Comparison of ENCODE assay signal across 1 cellular context in the genomic region with DNA sequence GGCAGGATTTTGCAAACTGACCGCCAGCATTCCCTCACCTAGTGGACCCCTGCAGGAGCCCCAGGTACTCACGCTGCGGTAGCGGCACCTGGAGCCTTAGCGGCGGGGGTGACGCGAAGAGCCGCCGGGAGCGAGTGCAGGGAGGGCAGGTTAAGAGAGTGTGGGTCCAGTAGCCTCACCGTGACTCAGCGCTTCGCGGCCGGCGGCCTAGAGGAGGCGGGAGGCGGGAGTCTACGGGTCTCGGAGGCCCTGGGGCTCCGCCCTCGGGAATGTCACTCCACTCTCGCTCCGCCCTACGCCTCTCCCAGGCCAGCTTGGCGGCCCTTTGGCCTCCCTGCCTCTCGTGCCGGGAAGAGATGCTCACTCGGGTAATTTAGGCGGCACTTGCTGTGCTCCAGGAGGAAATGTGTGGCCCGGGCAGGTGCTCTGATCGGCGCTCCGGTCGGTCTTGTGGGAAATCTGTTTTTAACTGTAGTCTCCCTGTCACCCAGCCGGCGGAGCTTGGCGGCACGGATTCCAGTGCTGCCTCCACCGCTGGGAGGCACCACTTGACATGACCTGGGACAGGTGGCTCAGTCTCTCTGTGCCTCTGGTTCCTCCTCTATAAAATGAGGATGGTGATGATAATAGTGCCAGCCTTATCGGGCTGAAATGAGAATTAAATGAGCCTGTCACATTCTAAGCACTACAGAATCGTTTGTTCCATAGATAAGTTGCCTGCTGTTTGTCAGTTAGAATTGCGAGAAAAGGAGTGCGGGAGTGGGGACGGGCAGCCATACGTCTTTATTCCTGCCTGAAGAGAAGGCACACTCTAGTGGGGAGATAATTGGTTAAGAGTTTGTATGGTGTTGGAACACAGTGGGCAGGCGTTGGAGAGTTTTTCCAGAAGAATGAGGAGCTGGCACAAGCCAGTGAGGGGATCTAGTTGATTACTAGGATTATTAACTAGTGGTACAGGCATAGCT.
TF ChIP-seq lines count a peak whose summit lies in the region.

Gene PIR (minus strand): TSS at position 216 of the 965 bp plus-strand sequence. CDS start 2,076 bp downstream, outside the sequence.

TF ChIP-seq in H1, 55 proteins besides CTCF, POLR2A, EP300 and RAD21:
- TF ChIP-seq SIN3A (conservative IDR thresholded peaks at IDR 0.05 in 1 of 2, IDR thresholded peaks at IDR 0.05 in 1 of 2; ENCODE audit: low read depth in 1 of 2, low read length in 2 of 2) (peak; percentile 52 to 69; a peak in 2 of 4 replicates), CEBPB (IDR thresholded peaks at IDR 0.05; ENCODE audit: low read depth, low read length) (no peak), TEAD4 (IDR thresholded peaks at IDR 0.05; ENCODE audit: low read depth, low read length) (peak; percentile 35; the same call in 1 of the 2 replicates), SAP30 (IDR thresholded peaks at IDR 0.05; ENCODE audit: insufficient read depth, insufficient replicate concordance, low read length) (peak; percentile 53), KDM1A (IDR thresholded peaks at IDR 0.05; ENCODE audit: borderline replicate concordance, low read length) (no peak), CHD1 (IDR thresholded peaks at IDR 0.05; ENCODE audit: low read depth, low read length) (no peak), POU5F1 (IDR thresholded peaks at IDR 0.05; ENCODE audit: low read depth, low read length) (no peak), JUN (IDR thresholded peaks at IDR 0.05; ENCODE audit: low read depth, low read length) (no peak), CBX5 (IDR thresholded peaks at IDR 0.05; ENCODE audit: low read depth, low read length) (no peak), CHD2 (IDR thresholded peaks at IDR 0.05; ENCODE audit: low read length) (no peak), KDM4A (IDR thresholded peaks at IDR 0.05; ENCODE audit: low read depth, low read length, severe bottlenecking) (peak; percentile 72), EZH2 (IDR thresholded peaks at IDR 0.05; ENCODE audit: low read depth, low read length, severe bottlenecking) (no peak), SIRT6 (IDR thresholded peaks at IDR 0.05; ENCODE audit: low read length) (no peak), TAF7 (optimal IDR thresholded peaks at IDR 0.05; ENCODE audit: borderline replicate concordance, low read depth, low read length) (no peak), BACH1 (IDR thresholded peaks at IDR 0.05; ENCODE audit: low read length) (peak; percentile 97), JUND (IDR thresholded peaks at IDR 0.05; ENCODE audit: low read length) (peak; percentile 13; the same call in 1 of the 2 replicates), KDM5A (IDR thresholded peaks at IDR 0.05; ENCODE audit: low read length) (no peak), RBBP5 (IDR thresholded peaks at IDR 0.05; ENCODE audit: borderline replicate concordance, low read depth, low read length) (no peak), BCL11A (IDR thresholded peaks at IDR 0.05; ENCODE audit: low read depth in 2 of 2, low read length in 2 of 2) (no peak), CREB1 (IDR thresholded peaks at IDR 0.05) (no peak), POLR2AphosphoS5 (IDR thresholded peaks at IDR 0.05; ENCODE audit: low read depth, low read length) (no peak), GTF2F1 (IDR thresholded peaks at IDR 0.05; ENCODE audit: borderline replicate concordance, low read depth, low read length) (no peak), GABPA (IDR thresholded peaks at IDR 0.05; ENCODE audit: borderline replicate concordance, insufficient read depth, low read length) (no peak), HDAC6 (IDR thresholded peaks at IDR 0.05; ENCODE audit: low read depth, low read length) (no peak), MAFK (IDR thresholded peaks at IDR 0.05; ENCODE audit: low read depth, low read length) (peak; percentile 91; the same call in 1 of the 2 replicates), SUZ12 (IDR thresholded peaks at IDR 0.05; ENCODE audit: low read length) (no peak), FOSL1 (IDR thresholded peaks at IDR 0.05; ENCODE audit: insufficient read depth, low read depth, low read length) (no peak), NRF1 (IDR thresholded peaks at IDR 0.05; ENCODE audit: low read depth, low read length) (no peak), EGR1 (IDR thresholded peaks at IDR 0.05; ENCODE audit: borderline replicate concordance, low read depth, low read length) (no peak), SP1 (IDR thresholded peaks at IDR 0.05; ENCODE audit: low read depth, low read length) (no peak), HDAC2 (IDR thresholded peaks at IDR 0.05; ENCODE audit: borderline replicate concordance in 1 of 2, low read depth in 2 of 2, low read length in 2 of 2) (no peak), TCF12 (IDR thresholded peaks at IDR 0.05; ENCODE audit: low read depth, low read length) (peak; percentile 35; the same call in 1 of the 2 replicates), TAF1 (IDR thresholded peaks at IDR 0.05; ENCODE audit: low read depth, low read length) (no peak), BRCA1 (IDR thresholded peaks at IDR 0.05; ENCODE audit: low read depth, low read length) (no peak), MAX (IDR thresholded peaks at IDR 0.05) (peak; percentile 15; the same call in 1 of the 2 replicates), ZNF274 (IDR thresholded peaks at IDR 0.05; ENCODE audit: borderline replicate concordance, extremely low read depth, low read length) (no peak), SP4 (IDR thresholded peaks at IDR 0.05; ENCODE audit: low read length) (no peak), NANOG (IDR thresholded peaks at IDR 0.05; ENCODE audit: insufficient read depth, low read depth, low read length, poor library complexity, severe bottlenecking) (no peak), RNF2 (IDR thresholded peaks at IDR 0.05; ENCODE audit: borderline replicate concordance, low read depth, low read length, missing control alignments, poor library complexity, severe bottlenecking) (no peak), TBP (IDR thresholded peaks at IDR 0.05; ENCODE audit: low read depth, low read length) (no peak), YY1 (IDR thresholded peaks at IDR 0.05; ENCODE audit: low read depth, low read length) (no peak), SIX5 (IDR thresholded peaks at IDR 0.05; ENCODE audit: low read depth, low read length) (no peak), PHF8 (conservative IDR thresholded peaks at IDR 0.05; ENCODE audit: low read depth, low read length) (no peak), RFX5 (IDR thresholded peaks at IDR 0.05; ENCODE audit: borderline replicate concordance, low read depth, low read length) (no peak), ASH2L (IDR thresholded peaks at IDR 0.05; ENCODE audit: low read length) (no peak), CBX8 (IDR thresholded peaks at IDR 0.05; ENCODE audit: borderline replicate concordance, low read depth, low read length) (no peak), RXRA (IDR thresholded peaks at IDR 0.05; ENCODE audit: insufficient read depth, low read depth, low read length) (no peak), CTBP2 (IDR thresholded peaks at IDR 0.05; ENCODE audit: borderline replicate concordance, insufficient read depth, insufficient read length, low read length) (no peak), SP2 (IDR thresholded peaks at IDR 0.05; ENCODE audit: low read length) (no peak)
- TF ChIP-seq, protein P1, sequence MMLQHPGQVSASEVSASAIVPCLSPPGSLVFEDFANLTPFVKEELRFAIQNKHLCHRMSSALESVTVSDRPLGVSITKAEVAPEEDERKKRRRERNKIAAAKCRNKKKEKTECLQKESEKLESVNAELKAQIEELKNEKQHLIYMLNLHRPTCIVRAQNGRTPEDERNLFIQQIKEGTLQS (IDR thresholded peaks at IDR 0.05; ENCODE audit: insufficient read depth, low read depth, low read length) = no peak
- TF ChIP-seq, protein P2, sequence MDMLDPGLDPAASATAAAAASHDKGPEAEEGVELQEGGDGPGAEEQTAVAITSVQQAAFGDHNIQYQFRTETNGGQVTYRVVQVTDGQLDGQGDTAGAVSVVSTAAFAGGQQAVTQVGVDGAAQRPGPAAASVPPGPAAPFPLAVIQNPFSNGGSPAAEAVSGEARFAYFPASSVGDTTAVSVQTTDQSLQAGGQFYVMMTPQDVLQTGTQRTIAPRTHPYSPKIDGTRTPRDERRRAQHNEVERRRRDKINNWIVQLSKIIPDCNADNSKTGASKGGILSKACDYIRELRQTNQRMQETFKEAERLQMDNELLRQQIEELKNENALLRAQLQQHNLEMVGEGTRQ (IDR thresholded peaks at IDR 0.05; ENCODE audit: low read length) = no peak
- TF ChIP-seq, protein P3, sequence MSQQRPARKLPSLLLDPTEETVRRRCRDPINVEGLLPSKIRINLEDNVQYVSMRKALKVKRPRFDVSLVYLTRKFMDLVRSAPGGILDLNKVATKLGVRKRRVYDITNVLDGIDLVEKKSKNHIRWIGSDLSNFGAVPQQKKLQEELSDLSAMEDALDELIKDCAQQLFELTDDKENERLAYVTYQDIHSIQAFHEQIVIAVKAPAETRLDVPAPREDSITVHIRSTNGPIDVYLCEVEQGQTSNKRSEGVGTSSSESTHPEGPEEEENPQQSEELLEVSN (IDR thresholded peaks at IDR 0.05) = peak; percentile 30; the same call in 1 of the 2 replicates
- TF ChIP-seq, protein P4, sequence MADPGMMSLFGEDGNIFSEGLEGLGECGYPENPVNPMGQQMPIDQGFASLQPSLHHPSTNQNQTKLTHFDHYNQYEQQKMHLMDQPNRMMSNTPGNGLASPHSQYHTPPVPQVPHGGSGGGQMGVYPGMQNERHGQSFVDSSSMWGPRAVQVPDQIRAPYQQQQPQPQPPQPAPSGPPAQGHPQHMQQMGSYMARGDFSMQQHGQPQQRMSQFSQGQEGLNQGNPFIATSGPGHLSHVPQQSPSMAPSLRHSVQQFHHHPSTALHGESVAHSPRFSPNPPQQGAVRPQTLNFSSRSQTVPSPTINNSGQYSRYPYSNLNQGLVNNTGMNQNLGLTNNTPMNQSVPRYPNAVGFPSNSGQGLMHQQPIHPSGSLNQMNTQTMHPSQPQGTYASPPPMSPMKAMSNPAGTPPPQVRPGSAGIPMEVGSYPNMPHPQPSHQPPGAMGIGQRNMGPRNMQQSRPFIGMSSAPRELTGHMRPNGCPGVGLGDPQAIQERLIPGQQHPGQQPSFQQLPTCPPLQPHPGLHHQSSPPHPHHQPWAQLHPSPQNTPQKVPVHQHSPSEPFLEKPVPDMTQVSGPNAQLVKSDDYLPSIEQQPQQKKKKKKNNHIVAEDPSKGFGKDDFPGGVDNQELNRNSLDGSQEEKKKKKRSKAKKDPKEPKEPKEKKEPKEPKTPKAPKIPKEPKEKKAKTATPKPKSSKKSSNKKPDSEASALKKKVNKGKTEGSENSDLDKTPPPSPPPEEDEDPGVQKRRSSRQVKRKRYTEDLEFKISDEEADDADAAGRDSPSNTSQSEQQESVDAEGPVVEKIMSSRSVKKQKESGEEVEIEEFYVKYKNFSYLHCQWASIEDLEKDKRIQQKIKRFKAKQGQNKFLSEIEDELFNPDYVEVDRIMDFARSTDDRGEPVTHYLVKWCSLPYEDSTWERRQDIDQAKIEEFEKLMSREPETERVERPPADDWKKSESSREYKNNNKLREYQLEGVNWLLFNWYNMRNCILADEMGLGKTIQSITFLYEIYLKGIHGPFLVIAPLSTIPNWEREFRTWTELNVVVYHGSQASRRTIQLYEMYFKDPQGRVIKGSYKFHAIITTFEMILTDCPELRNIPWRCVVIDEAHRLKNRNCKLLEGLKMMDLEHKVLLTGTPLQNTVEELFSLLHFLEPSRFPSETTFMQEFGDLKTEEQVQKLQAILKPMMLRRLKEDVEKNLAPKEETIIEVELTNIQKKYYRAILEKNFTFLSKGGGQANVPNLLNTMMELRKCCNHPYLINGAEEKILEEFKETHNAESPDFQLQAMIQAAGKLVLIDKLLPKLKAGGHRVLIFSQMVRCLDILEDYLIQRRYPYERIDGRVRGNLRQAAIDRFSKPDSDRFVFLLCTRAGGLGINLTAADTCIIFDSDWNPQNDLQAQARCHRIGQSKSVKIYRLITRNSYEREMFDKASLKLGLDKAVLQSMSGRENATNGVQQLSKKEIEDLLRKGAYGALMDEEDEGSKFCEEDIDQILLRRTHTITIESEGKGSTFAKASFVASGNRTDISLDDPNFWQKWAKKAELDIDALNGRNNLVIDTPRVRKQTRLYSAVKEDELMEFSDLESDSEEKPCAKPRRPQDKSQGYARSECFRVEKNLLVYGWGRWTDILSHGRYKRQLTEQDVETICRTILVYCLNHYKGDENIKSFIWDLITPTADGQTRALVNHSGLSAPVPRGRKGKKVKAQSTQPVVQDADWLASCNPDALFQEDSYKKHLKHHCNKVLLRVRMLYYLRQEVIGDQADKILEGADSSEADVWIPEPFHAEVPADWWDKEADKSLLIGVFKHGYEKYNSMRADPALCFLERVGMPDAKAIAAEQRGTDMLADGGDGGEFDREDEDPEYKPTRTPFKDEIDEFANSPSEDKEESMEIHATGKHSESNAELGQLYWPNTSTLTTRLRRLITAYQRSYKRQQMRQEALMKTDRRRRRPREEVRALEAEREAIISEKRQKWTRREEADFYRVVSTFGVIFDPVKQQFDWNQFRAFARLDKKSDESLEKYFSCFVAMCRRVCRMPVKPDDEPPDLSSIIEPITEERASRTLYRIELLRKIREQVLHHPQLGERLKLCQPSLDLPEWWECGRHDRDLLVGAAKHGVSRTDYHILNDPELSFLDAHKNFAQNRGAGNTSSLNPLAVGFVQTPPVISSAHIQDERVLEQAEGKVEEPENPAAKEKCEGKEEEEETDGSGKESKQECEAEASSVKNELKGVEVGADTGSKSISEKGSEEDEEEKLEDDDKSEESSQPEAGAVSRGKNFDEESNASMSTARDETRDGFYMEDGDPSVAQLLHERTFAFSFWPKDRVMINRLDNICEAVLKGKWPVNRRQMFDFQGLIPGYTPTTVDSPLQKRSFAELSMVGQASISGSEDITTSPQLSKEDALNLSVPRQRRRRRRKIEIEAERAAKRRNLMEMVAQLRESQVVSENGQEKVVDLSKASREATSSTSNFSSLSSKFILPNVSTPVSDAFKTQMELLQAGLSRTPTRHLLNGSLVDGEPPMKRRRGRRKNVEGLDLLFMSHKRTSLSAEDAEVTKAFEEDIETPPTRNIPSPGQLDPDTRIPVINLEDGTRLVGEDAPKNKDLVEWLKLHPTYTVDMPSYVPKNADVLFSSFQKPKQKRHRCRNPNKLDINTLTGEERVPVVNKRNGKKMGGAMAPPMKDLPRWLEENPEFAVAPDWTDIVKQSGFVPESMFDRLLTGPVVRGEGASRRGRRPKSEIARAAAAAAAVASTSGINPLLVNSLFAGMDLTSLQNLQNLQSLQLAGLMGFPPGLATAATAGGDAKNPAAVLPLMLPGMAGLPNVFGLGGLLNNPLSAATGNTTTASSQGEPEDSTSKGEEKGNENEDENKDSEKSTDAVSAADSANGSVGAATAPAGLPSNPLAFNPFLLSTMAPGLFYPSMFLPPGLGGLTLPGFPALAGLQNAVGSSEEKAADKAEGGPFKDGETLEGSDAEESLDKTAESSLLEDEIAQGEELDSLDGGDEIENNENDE (IDR thresholded peaks at IDR 0.05; ENCODE audit: insufficient replicate concordance, low read length) = no peak
- TF ChIP-seq, protein P5, sequence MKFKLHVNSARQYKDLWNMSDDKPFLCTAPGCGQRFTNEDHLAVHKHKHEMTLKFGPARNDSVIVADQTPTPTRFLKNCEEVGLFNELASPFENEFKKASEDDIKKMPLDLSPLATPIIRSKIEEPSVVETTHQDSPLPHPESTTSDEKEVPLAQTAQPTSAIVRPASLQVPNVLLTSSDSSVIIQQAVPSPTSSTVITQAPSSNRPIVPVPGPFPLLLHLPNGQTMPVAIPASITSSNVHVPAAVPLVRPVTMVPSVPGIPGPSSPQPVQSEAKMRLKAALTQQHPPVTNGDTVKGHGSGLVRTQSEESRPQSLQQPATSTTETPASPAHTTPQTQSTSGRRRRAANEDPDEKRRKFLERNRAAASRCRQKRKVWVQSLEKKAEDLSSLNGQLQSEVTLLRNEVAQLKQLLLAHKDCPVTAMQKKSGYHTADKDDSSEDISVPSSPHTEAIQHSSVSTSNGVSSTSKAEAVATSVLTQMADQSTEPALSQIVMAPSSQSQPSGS (IDR thresholded peaks at IDR 0.05; ENCODE audit: low read length) = no peak
TF ChIP-seq in H1: peak in this region for 10.
